In the genomic region with DNA sequence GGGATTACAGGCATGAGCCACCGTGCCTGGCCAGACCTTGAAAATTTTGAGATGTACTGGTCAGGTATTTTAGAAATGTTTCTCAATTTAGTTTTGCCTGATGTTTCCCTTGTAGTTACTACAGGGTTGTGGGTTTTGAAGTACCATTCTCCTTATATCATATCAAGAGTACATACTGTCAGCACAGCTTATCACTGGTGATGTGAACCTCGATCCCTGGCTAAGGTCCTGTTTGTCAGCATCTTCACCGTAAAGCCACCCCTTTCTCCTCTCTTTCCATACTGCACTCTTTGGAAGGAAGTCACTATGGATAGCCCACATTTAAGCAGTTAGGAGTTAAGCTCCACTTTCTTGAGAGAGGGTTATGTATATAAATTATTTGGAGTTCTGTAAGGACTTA, we compare ENCODE assay signal across 9 cellular contexts.
"Had no signal": no experiment of that assay in that cellular context is flagged by ENCODE, and none has a peak within 500 bp of the region (broad histone marks: within the 10 kb centered on the region; RNA-seq: fewer than 3 reads in every experiment).

No MANE protein-coding gene starts in this region.

- H2AFZ ChIP-seq: GM23338 had no signal

- H3K9me3 ChIP-seq: HAP-1 had no signal

- ATAC-seq: GM23338, HCT116 had no signal

- H3K27me3 Mint-ChIP-seq: IgD-negative memory B cell had no signal

- H3K4me3 ChIP-seq: GM23338, HAP-1 had no signal

- H3K4me1 ChIP-seq: HAP-1 had no signal

- H3K36me3 ChIP-seq: HAP-1 had no signal

- H3K27ac ChIP-seq: HL-60, KMS-11 had no signal

- H3K4me2 ChIP-seq: GM23338, KMS-11 had no signal

- H3K9ac ChIP-seq: KMS-11 had no signal

- DNase-seq: H7, HFFc6, KBM-7 had no signal

- H3K4me3 Mint-ChIP-seq: GM23338, HFFc6, IgD-negative memory B cell had no signal

- H3K27ac Mint-ChIP-seq: GM23338, HFFc6, IgD-negative memory B cell had no signal
